In the genomic region with DNA sequence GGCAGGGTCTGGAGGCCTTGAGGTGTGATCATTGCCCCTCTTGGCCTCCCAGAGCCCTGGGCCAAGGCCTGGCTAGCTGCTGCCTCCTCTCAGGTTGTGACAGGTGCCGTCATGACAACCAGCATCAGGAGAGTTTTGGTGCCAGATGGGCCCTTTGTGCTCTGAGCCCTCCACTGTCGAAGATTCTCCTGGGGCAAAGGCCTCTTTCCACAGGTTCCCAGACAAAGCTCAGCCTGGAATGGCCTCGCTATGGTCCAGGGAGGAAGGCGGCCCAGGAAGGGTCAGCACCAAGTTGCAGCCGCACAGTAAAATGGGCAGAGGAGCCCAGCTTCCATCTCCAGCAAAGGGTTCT, we compare ENCODE assay signal across 11 cellular contexts.
"Had no signal": no experiment of that assay in that cellular context is flagged by ENCODE, and none has a peak within 500 bp of the region (broad histone marks: within the 10 kb centered on the region; RNA-seq: fewer than 3 reads in every experiment).

No MANE protein-coding gene starts in this region.

- ATAC-seq: activated CD8-positive, alpha-beta T cell treated with anti-CD3 and anti-CD28 coated beads, Interleukin-2, amount 10 ng/mL, durations not matched to agents 7 days and 5 days; activated naive CD8-positive, alpha-beta T cell treated with anti-CD3 and anti-CD28 coated beads, Interleukin-2, amount 50 U/mL, for 24 hours; naive thymus-derived CD8-positive, alpha-beta T cell had no signal

- H3K9me3 ChIP-seq: esophagus squamous epithelium had no signal

- DNase-seq: activated CD8-positive, alpha-beta memory T cell treated with anti-CD3 and anti-CD28 coated beads, Interleukin-2, amount 50 U/mL, for 48 hours; activated CD8-positive, alpha-beta T cell treated with anti-CD3 and anti-CD28 coated beads, Interleukin-2, amount 10 ng/mL, durations not matched to agents 7 days and 5 days; activated naive CD4-positive, alpha-beta T cell; activated naive CD8-positive, alpha-beta T cell treated with anti-CD3 and anti-CD28 coated beads, Interleukin-2, amount 50 U/mL, for 24 hours; esophagus squamous epithelium; immature natural killer cell; naive thymus-derived CD8-positive, alpha-beta T cell; stimulated activated CD4-positive, alpha-beta T cell treated with anti-CD3 and anti-CD28 coated beads, Interleukin-12 subunit alpha, Interleukin-12 subunit beta, amount 100 ng/mL, for 4 hours; stimulated activated naive CD4-positive, alpha-beta T cell treated with Interleukin-2 at 50 U/mL for 16 hours had no signal

- H3K4me3 ChIP-seq: cardiac muscle cell, esophagus squamous epithelium had no signal

- H3K27ac ChIP-seq: cardiac muscle cell, esophagus squamous epithelium had no signal

- FAIRE-seq: colon had no signal

- H3K36me3 ChIP-seq: cardiac muscle cell, esophagus squamous epithelium had no signal

- H3K27me3 ChIP-seq: cardiac muscle cell had no signal
